In the genomic region with DNA sequence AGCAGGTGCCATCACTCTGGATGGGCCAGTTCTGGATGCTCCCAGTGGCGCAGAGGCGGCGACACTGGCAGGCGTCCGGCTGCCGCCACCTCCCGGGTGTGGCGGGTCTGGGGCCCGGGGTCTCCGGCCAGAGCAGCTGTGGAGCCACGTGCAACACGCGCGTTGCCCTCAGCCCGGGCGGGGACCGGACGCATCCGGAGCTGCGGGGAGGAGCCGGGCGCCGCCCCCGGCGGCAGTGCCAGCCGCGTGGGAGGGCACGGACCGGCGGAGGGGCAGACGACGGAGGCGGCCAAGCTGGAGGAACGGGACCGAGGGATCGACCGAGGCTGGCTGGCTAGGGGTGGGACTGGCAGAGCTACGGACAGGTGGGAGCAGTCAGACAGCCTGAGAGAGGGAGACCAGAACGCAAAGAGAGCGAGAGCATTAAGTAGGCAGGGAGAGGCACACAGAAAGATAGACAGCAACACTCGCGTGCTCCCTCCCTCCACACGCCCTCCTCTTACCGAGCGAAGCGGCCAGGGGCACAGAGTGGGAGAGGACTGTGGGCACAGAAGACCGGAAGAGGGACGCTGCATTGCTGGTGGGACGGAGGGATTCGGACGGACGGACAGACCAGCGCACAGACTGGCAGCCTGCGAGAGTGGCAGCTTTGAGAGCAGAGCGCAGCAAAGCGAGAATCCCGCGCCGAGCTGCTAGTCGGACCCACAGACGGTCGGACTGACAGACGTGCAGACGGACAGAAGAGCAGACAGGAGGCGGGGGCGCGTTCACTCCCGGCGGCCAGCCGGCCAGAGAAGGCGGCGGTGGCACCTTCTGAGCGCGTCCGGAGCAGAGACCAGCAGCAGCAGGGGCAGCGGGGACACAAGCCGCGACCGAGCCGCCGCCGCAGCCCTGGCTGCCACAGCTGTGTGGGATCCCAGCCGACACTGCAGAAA, we compare ENCODE assay signal across 2 cellular contexts.
A peak's percentile ranks its signal among the peaks of the same experiment; 100 is the strongest.
TF ChIP-seq lines count a peak whose summit lies in the region.

A gene (plus strand): TSS at position 275 of the 935 bp plus-strand sequence. CDS start 42,227 bp downstream, outside the sequence.

TF ChIP-seq in GM23338, 12 proteins besides CTCF, POLR2A, EP300 and RAD21 (continued from another document):
- TF ChIP-seq, protein P1, sequence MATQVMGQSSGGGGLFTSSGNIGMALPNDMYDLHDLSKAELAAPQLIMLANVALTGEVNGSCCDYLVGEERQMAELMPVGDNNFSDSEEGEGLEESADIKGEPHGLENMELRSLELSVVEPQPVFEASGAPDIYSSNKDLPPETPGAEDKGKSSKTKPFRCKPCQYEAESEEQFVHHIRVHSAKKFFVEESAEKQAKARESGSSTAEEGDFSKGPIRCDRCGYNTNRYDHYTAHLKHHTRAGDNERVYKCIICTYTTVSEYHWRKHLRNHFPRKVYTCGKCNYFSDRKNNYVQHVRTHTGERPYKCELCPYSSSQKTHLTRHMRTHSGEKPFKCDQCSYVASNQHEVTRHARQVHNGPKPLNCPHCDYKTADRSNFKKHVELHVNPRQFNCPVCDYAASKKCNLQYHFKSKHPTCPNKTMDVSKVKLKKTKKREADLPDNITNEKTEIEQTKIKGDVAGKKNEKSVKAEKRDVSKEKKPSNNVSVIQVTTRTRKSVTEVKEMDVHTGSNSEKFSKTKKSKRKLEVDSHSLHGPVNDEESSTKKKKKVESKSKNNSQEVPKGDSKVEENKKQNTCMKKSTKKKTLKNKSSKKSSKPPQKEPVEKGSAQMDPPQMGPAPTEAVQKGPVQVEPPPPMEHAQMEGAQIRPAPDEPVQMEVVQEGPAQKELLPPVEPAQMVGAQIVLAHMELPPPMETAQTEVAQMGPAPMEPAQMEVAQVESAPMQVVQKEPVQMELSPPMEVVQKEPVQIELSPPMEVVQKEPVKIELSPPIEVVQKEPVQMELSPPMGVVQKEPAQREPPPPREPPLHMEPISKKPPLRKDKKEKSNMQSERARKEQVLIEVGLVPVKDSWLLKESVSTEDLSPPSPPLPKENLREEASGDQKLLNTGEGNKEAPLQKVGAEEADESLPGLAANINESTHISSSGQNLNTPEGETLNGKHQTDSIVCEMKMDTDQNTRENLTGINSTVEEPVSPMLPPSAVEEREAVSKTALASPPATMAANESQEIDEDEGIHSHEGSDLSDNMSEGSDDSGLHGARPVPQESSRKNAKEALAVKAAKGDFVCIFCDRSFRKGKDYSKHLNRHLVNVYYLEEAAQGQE (IDR thresholded peaks at IDR 0.05; ENCODE audit: unreplicated experiment): no peak
- TF ChIP-seq EZH2phosphoT487 (IDR thresholded peaks at IDR 0.05; ENCODE audit: unreplicated experiment): no peak
- TF ChIP-seq JUNB (IDR thresholded peaks at IDR 0.05; ENCODE audit: unreplicated experiment): no peak
- no peak for TF ChIP-seq ZNF114 (CRISPR knock-in tag; IDR thresholded peaks at IDR 0.05)
- TF ChIP-seq POLR2AphosphoS5 (IDR thresholded peaks at IDR 0.05; ENCODE audit: low read depth): no peak

TF ChIP-seq in WTC11, 78 proteins besides CTCF, POLR2A, EP300 and RAD21 (continued from another document and continues in another):
- TF ChIP-seq, protein P2, sequence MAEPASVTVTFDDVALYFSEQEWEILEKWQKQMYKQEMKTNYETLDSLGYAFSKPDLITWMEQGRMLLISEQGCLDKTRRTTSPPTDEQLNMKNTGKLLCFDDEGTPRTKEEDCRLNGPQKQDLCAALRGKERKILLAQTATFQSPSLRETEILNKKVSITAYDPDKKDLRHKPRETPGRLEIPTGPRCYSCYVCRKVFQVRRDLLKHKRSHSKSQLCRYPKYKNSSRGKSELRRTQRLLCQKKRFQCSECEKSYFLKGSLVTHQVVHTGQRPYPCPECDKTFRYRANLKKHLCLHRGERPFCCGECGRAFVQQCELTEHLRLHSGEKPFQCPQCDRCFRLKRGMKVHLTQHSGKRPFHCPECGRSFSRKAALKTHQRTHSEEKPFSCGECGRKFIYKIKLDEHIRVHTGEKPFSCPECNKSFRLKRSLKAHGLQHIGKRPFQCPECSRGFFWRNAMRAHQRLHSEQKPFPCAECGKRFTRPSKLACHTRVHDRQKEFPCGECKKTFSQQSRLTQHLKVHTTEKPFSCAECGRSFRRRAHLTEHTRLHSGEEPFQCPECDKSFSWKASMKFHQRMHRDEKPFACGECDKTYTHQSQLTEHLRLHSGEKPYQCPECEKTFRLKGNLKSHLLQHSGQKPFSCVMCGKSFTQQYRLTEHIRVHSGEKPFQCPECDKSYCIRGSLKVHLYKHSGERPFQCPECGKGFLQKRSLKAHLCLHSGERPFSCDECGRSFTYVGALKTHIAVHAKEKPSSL (CRISPR knock-in tag; conservative IDR thresholded peaks at IDR 0.05): no peak
- TF ChIP-seq ZNF263 (CRISPR knock-in tag; IDR thresholded peaks at IDR 0.05; ENCODE audit: low read depth) (no peak), NR2C2 (CRISPR knock-in tag; IDR thresholded peaks at IDR 0.05) (no peak), FOXP1 (CRISPR knock-in tag; IDR thresholded peaks at IDR 0.05; ENCODE audit: borderline replicate concordance) (peak; percentile 73; the same call in 1 of the 2 replicates), SMAD4 (CRISPR knock-in tag; IDR thresholded peaks at IDR 0.05) (no peak), KAT7 (CRISPR knock-in tag; IDR thresholded peaks at IDR 0.05; ENCODE audit: borderline replicate concordance) (no peak), IRF2 (CRISPR knock-in tag; IDR thresholded peaks at IDR 0.05; ENCODE audit: borderline replicate concordance, low read depth) (no peak), ZNF317 (CRISPR knock-in tag; IDR thresholded peaks at IDR 0.05; ENCODE audit: borderline replicate concordance, low read depth) (no peak), RORB (CRISPR knock-in tag; IDR thresholded peaks at IDR 0.05) (no peak), NFYB (CRISPR knock-in tag; conservative IDR thresholded peaks at IDR 0.05; ENCODE audit: low read depth) (no peak), TEAD4 (CRISPR knock-in tag; IDR thresholded peaks at IDR 0.05) (no peak), TEAD1 (CRISPR knock-in tag; IDR thresholded peaks at IDR 0.05) (no peak), FOXK1 (CRISPR knock-in tag; IDR thresholded peaks at IDR 0.05) (0 out of 2 replicates have a peak, but pooled peaks have one; percentile 14), HMGA2 (CRISPR knock-in tag; IDR thresholded peaks at IDR 0.05) (no peak), ZNF232 (CRISPR knock-in tag; IDR thresholded peaks at IDR 0.05) (peak; percentile 5; the same call in 1 of the 2 replicates), NR1H2 (CRISPR knock-in tag; IDR thresholded peaks at IDR 0.05) (no peak), PRRX2 (CRISPR knock-in tag; IDR thresholded peaks at IDR 0.05) (no peak), ZNF671 (CRISPR knock-in tag; IDR thresholded peaks at IDR 0.05) (no peak), RELA (CRISPR knock-in tag; IDR thresholded peaks at IDR 0.05; ENCODE audit: borderline replicate concordance) (no peak; the same call in 1 of the 2 replicates), OVOL2 (CRISPR knock-in tag; IDR thresholded peaks at IDR 0.05; ENCODE audit: borderline replicate concordance) (no peak)
- TF ChIP-seq, protein P3, sequence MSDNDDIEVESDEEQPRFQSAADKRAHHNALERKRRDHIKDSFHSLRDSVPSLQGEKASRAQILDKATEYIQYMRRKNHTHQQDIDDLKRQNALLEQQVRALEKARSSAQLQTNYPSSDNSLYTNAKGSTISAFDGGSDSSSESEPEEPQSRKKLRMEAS (CRISPR knock-in tag; IDR thresholded peaks at IDR 0.05): peak; percentile 69; the same call in 1 of the 2 replicates
- TF ChIP-seq, protein P4, sequence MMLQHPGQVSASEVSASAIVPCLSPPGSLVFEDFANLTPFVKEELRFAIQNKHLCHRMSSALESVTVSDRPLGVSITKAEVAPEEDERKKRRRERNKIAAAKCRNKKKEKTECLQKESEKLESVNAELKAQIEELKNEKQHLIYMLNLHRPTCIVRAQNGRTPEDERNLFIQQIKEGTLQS (CRISPR knock-in tag; conservative IDR thresholded peaks at IDR 0.05): no peak
- TF ChIP-seq, protein P5, sequence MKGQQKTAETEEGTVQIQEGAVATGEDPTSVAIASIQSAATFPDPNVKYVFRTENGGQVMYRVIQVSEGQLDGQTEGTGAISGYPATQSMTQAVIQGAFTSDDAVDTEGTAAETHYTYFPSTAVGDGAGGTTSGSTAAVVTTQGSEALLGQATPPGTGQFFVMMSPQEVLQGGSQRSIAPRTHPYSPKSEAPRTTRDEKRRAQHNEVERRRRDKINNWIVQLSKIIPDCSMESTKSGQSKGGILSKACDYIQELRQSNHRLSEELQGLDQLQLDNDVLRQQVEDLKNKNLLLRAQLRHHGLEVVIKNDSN (CRISPR knock-in tag; IDR thresholded peaks at IDR 0.05): peak; percentile 33; the same call in 1 of the 2 replicates
- TF ChIP-seq, protein P6, sequence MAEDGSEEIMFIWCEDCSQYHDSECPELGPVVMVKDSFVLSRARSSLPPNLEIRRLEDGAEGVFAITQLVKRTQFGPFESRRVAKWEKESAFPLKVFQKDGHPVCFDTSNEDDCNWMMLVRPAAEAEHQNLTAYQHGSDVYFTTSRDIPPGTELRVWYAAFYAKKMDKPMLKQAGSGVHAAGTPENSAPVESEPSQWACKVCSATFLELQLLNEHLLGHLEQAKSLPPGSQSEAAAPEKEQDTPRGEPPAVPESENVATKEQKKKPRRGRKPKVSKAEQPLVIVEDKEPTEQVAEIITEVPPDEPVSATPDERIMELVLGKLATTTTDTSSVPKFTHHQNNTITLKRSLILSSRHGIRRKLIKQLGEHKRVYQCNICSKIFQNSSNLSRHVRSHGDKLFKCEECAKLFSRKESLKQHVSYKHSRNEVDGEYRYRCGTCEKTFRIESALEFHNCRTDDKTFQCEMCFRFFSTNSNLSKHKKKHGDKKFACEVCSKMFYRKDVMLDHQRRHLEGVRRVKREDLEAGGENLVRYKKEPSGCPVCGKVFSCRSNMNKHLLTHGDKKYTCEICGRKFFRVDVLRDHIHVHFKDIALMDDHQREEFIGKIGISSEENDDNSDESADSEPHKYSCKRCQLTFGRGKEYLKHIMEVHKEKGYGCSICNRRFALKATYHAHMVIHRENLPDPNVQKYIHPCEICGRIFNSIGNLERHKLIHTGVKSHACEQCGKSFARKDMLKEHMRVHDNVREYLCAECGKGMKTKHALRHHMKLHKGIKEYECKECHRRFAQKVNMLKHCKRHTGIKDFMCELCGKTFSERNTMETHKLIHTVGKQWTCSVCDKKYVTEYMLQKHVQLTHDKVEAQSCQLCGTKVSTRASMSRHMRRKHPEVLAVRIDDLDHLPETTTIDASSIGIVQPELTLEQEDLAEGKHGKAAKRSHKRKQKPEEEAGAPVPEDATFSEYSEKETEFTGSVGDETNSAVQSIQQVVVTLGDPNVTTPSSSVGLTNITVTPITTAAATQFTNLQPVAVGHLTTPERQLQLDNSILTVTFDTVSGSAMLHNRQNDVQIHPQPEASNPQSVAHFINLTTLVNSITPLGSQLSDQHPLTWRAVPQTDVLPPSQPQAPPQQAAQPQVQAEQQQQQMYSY (CRISPR knock-in tag; IDR thresholded peaks at IDR 0.05): no peak
- TF ChIP-seq, protein P7, sequence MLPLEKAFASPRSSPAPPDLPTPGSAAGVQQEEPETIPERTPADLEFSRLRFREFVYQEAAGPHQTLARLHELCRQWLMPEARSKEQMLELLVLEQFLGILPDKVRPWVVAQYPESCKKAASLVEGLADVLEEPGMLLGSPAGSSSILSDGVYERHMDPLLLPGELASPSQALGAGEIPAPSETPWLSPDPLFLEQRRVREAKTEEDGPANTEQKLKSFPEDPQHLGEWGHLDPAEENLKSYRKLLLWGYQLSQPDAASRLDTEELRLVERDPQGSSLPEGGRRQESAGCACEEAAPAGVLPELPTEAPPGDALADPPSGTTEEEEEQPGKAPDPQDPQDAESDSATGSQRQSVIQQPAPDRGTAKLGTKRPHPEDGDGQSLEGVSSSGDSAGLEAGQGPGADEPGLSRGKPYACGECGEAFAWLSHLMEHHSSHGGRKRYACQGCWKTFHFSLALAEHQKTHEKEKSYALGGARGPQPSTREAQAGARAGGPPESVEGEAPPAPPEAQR (CRISPR knock-in tag; IDR thresholded peaks at IDR 0.05): no peak
- TF ChIP-seq, protein P8, sequence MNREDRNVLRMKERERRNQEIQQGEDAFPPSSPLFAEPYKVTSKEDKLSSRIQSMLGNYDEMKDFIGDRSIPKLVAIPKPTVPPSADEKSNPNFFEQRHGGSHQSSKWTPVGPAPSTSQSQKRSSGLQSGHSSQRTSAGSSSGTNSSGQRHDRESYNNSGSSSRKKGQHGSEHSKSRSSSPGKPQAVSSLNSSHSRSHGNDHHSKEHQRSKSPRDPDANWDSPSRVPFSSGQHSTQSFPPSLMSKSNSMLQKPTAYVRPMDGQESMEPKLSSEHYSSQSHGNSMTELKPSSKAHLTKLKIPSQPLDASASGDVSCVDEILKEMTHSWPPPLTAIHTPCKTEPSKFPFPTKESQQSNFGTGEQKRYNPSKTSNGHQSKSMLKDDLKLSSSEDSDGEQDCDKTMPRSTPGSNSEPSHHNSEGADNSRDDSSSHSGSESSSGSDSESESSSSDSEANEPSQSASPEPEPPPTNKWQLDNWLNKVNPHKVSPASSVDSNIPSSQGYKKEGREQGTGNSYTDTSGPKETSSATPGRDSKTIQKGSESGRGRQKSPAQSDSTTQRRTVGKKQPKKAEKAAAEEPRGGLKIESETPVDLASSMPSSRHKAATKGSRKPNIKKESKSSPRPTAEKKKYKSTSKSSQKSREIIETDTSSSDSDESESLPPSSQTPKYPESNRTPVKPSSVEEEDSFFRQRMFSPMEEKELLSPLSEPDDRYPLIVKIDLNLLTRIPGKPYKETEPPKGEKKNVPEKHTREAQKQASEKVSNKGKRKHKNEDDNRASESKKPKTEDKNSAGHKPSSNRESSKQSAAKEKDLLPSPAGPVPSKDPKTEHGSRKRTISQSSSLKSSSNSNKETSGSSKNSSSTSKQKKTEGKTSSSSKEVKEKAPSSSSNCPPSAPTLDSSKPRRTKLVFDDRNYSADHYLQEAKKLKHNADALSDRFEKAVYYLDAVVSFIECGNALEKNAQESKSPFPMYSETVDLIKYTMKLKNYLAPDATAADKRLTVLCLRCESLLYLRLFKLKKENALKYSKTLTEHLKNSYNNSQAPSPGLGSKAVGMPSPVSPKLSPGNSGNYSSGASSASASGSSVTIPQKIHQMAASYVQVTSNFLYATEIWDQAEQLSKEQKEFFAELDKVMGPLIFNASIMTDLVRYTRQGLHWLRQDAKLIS (CRISPR knock-in tag; IDR thresholded peaks at IDR 0.05; ENCODE audit: borderline replicate concordance): no peak
- TF ChIP-seq, protein P9, sequence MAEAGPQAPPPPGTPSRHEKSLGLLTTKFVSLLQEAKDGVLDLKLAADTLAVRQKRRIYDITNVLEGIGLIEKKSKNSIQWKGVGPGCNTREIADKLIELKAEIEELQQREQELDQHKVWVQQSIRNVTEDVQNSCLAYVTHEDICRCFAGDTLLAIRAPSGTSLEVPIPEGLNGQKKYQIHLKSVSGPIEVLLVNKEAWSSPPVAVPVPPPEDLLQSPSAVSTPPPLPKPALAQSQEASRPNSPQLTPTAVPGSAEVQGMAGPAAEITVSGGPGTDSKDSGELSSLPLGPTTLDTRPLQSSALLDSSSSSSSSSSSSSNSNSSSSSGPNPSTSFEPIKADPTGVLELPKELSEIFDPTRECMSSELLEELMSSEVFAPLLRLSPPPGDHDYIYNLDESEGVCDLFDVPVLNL (CRISPR knock-in tag; IDR thresholded peaks at IDR 0.05; ENCODE audit: borderline replicate concordance, low read depth): no peak
- TF ChIP-seq, protein P10, sequence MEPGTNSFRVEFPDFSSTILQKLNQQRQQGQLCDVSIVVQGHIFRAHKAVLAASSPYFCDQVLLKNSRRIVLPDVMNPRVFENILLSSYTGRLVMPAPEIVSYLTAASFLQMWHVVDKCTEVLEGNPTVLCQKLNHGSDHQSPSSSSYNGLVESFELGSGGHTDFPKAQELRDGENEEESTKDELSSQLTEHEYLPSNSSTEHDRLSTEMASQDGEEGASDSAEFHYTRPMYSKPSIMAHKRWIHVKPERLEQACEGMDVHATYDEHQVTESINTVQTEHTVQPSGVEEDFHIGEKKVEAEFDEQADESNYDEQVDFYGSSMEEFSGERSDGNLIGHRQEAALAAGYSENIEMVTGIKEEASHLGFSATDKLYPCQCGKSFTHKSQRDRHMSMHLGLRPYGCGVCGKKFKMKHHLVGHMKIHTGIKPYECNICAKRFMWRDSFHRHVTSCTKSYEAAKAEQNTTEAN (CRISPR knock-in tag; IDR thresholded peaks at IDR 0.05): 0 out of 2 replicates have a peak, but pooled peaks have one; percentile 31
- TF ChIP-seq, protein P11, sequence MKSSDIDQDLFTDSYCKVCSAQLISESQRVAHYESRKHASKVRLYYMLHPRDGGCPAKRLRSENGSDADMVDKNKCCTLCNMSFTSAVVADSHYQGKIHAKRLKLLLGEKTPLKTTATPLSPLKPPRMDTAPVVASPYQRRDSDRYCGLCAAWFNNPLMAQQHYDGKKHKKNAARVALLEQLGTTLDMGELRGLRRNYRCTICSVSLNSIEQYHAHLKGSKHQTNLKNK (CRISPR knock-in tag; IDR thresholded peaks at IDR 0.05): no peak
